In genomic region chr2:218023636-218024035, GRCh38 we compare ENCODE assay signal across 24 cellular contexts. TPM values are rescaled to one million over a fixed set of nuclear protein-coding genes. Genes with fewer than 3 reads are reported as not detected.
DNase-seq lines count a peak whose midpoint lies in the region; ATAC-seq and TF ChIP-seq lines count a peak whose summit lies in the region.
"Had no signal": no experiment of that assay in that cellular context is flagged by ENCODE, and none has a peak within 500 bp of the region (broad histone marks: within the 10 kb centered on the region; RNA-seq: fewer than 3 reads in every experiment).

No MANE protein-coding gene starts in this region.

- no peak overlapping the region for H3K18ac ChIP-seq in H9 (ENCODE audit: insufficient read length, low read depth, low read length)

- no peak overlapping the region for H2BK15ac ChIP-seq in H9 (ENCODE audit: low read depth, low read length)

- H3K27me3 Mint-ChIP-seq in H9 (ENCODE audit: low read depth): peaks cover 8% of the 10 kb centered on the region
- H3K27me3 Mint-ChIP-seq: activated B cell treated with CpG ODN at 0.5 μM for 24 hours; activated CD4-positive, alpha-beta memory T cell treated with anti-CD3 and anti-CD28 coated beads for 36 hours; central memory CD8-positive, alpha-beta T cell had no signal

- no peak overlapping the region; a peak in 1 of 5 replicates for H3K4me3 Mint-ChIP-seq in H9
- H3K4me3 Mint-ChIP-seq: activated B cell treated with CpG ODN at 0.5 μM for 24 hours; activated CD4-positive, alpha-beta memory T cell treated with anti-CD3 and anti-CD28 coated beads for 36 hours; central memory CD8-positive, alpha-beta T cell had no signal

- H3K4me2 ChIP-seq in H9 (ENCODE audit: insufficient read depth, insufficient read length, low read length): no peak overlapping the region
- H3K4me2 ChIP-seq: KMS-11 had no signal

- no peak overlapping the region for H2BK20ac ChIP-seq in H9 (ENCODE audit: low read depth, low read length, poor library complexity, severe bottlenecking)

- no peak overlapping the region for H3K14ac ChIP-seq in H9 (ENCODE audit: insufficient read depth, low read length)

- peak; percentile 11 for DNase-seq in H9
- DNase-seq in body of pancreas: peak in 3 of 4 donors; percentile 0 to 5 (median 3)
- DNase-seq in islet precursor cell: peak; percentile 51
- DNase-seq in spleen: peak; percentile 35
- no peak for DNase-seq in AG20443 (ENCODE audit: low spot score)
- DNase-seq in esophagus squamous epithelium (lab: John Stamatoyannopoulos, UW): no peak
- no peak for DNase-seq in NCI-H2081 (lab: John Stamatoyannopoulos, UW)
- DNase-seq: activated CD4-positive, alpha-beta memory T cell treated with anti-CD3 and anti-CD28 coated beads for 36 hours; activated naive CD4-positive, alpha-beta T cell; activated T-cell treated with anti-CD3 and anti-CD28 coated beads for 4 hours; amygdala; foreskin fibroblast; NCI-H1694; NCI-H2171 treated with DMSO at 0.1 percent for 48 hours; NCI-H524 treated with DMSO at 0.1 percent for 48 hours; RPMI8226; T-helper 9 cell had no signal

- WGBS in H9 (ENCODE audit: extremely low coverage, insufficient read length, low lambda C conversion rate): no CpG with 5 or more reads among the region's 3 CpGs
- WGBS in body of pancreas, 2 donors: 74 to 79% methylated on average over 3 of the region's 3 CpGs
- 80 to 98% (median 91%) methylated on average over 3 of the region's 3 CpGs for WGBS in spleen, 5 donors
- WGBS in esophagus squamous epithelium, 2 donors: 37 to 54% methylated on average over 3 of the region's 3 CpGs

- H3K4me1 ChIP-seq in H9 (ENCODE audit: insufficient read depth, low read length): peaks cover 3% of the 10 kb centered on the region; the same call in 1 of the 2 replicates
- H3K4me1 ChIP-seq in body of pancreas: peaks cover 33% of the 10 kb centered on the region
- H3K4me1 ChIP-seq in spleen: peaks cover 0 to 7% (median 0%) of the 10 kb centered on the region in 6 donors
- H3K4me1 ChIP-seq in esophagus squamous epithelium: peaks cover 19 to 64% (median 27%) of the 10 kb centered on the region in 3 donors

- no peaks in the 10 kb centered on the region for H3K79me1 ChIP-seq in H9 (ENCODE audit: insufficient read depth, low read depth, low read length, poor library complexity, severe bottlenecking)

- H3K9me3 ChIP-seq in H9 (ENCODE audit: control insufficient read depth, low read depth, low read length): no peaks in the 10 kb centered on the region
- H3K9me3 ChIP-seq in body of pancreas: no peaks in the 10 kb centered on the region
- H3K9me3 ChIP-seq in spleen: no peaks in the 10 kb centered on the region
- H3K9me3 ChIP-seq in esophagus squamous epithelium: no peaks in the 10 kb centered on the region
- H3K9me3 ChIP-seq: vagina had no signal

- no peak overlapping the region for H4K91ac ChIP-seq in H9 (ENCODE audit: insufficient read length, low read depth, low read length)

- H3K36me3 ChIP-seq in body of pancreas (replicated peaks in 1 of 2; ENCODE audit: insufficient read depth in 1 of 2, low read depth in 2 of 2) (no peaks in the 10 kb centered on the region), spleen (no peaks in the 10 kb centered on the region), esophagus squamous epithelium (no peaks in the 10 kb centered on the region)
- H3K36me3 ChIP-seq: vagina had no signal

- H3K4ac ChIP-seq in H9 (ENCODE audit: low read depth, low read length): no peak overlapping the region

- intact Hi-C loops in body of pancreas (cut with DNase I): no loop called here
- intact Hi-C loops in spleen (cut with DNase I; ENCODE audit: low total_unique reads): no loop called here
- intact Hi-C loops in esophagus squamous epithelium (cut with DNase I): no loop called here

- H3T11ph ChIP-seq in H9 (ENCODE audit: low read length): no peak overlapping the region

- no peak overlapping the region for H4K8ac ChIP-seq in H9 (replicated peaks; ENCODE audit: insufficient read length, low read depth, low read length)

- no peaks in the 10 kb centered on the region for H3K36me3 Mint-ChIP-seq in H9 (ENCODE audit: insufficient read depth in 1 of 3, low read depth in 3 of 3)
- H3K36me3 Mint-ChIP-seq: activated CD4-positive, alpha-beta memory T cell treated with anti-CD3 and anti-CD28 coated beads for 36 hours had no signal

- H3K23me2 ChIP-seq in H9 (ENCODE audit: insufficient read length, low read depth, low read length, poor library complexity, severe bottlenecking): no peaks in the 10 kb centered on the region

- no peak overlapping the region for H2BK5ac ChIP-seq in H9 (ENCODE audit: insufficient read length, low read length)

- no peak for ATAC-seq in body of pancreas

- no peak overlapping the region for H4K5ac ChIP-seq in H9 (ENCODE audit: insufficient read length, low read depth, low read length)

- TF ChIP-seq CTCF in H9 (conservative IDR thresholded peaks at IDR 0.05) (no peak), body of pancreas (IDR thresholded peaks at IDR 0.05) (no peak), spleen (IDR thresholded peaks at IDR 0.05 in 8 of 11, conservative IDR thresholded peaks at IDR 0.05 in 3 of 11) (no peak), esophagus squamous epithelium (IDR thresholded peaks at IDR 0.05) (no peak)

- no peak overlapping the region for H2AK5ac ChIP-seq in H9 (ENCODE audit: insufficient read length, low read length)

- H3K27ac ChIP-seq in H9 (ENCODE audit: insufficient read length, low read depth, low read length) (no peak overlapping the region), body of pancreas (no peak overlapping the region), spleen (no peak overlapping the region), esophagus squamous epithelium (no peak overlapping the region)
- H3K27ac ChIP-seq: KMS-11, vagina had no signal

- no peak overlapping the region for H3K56ac ChIP-seq in H9 (ENCODE audit: insufficient read length, low read depth, low read length)

- TF ChIP-seq POLR2A in body of pancreas (IDR thresholded peaks at IDR 0.05): no peak
- no peak for TF ChIP-seq POLR2A in spleen (IDR thresholded peaks at IDR 0.05)
- TF ChIP-seq POLR2A in esophagus squamous epithelium (IDR thresholded peaks at IDR 0.05): no peak

- no peaks in the 10 kb centered on the region for H3K27me3 ChIP-seq in H9 (ENCODE audit: insufficient read depth, low read length)
- no peaks in the 10 kb centered on the region for H3K27me3 ChIP-seq in body of pancreas
- H3K27me3 ChIP-seq in spleen (replicated peaks in 1 of 7): no peaks in the 10 kb centered on the region
- no peaks in the 10 kb centered on the region for H3K27me3 ChIP-seq in esophagus squamous epithelium
- H3K27me3 ChIP-seq: vagina had no signal

- no peaks in the 10 kb centered on the region for H4K20me1 ChIP-seq in H9 (ENCODE audit: control insufficient read depth, insufficient read depth, insufficient read length)

- no peak overlapping the region for H3K4me3 ChIP-seq in body of pancreas
- no peak overlapping the region for H3K4me3 ChIP-seq in spleen
- no peak overlapping the region for H3K4me3 ChIP-seq in esophagus squamous epithelium
- H3K4me3 ChIP-seq: vagina had no signal

- peaks cover 23 to 45% of the 10 kb centered on the region in 2 experiments for H3K4me1 Mint-ChIP-seq in H9
- H3K4me1 Mint-ChIP-seq: central memory CD8-positive, alpha-beta T cell had no signal

- no peak overlapping the region for H2AFZ ChIP-seq in H9 (ENCODE audit: low read length)

- no peak overlapping the region for H2BK120ac ChIP-seq in H9 (ENCODE audit: low read depth, low read length, poor library complexity, severe bottlenecking)

- H3K23ac ChIP-seq in H9 (ENCODE audit: insufficient read length, low read depth, low read length): no peak overlapping the region

- H2BK12ac ChIP-seq in H9 (ENCODE audit: insufficient read length, low read depth, low read length): no peak overlapping the region

- no peaks in the 10 kb centered on the region for H3K9me3 Mint-ChIP-seq in H9
- H3K9me3 Mint-ChIP-seq: activated B cell treated with CpG ODN at 0.5 μM for 24 hours; activated CD4-positive, alpha-beta memory T cell treated with anti-CD3 and anti-CD28 coated beads for 36 hours; central memory CD8-positive, alpha-beta T cell had no signal

- no peaks in the 10 kb centered on the region for H3K79me2 ChIP-seq in H9 (ENCODE audit: insufficient read depth, low read length)

- H3K27ac Mint-ChIP-seq in H9: no peak overlapping the region
- H3K27ac Mint-ChIP-seq: activated B cell treated with CpG ODN at 0.5 μM for 24 hours; activated CD4-positive, alpha-beta memory T cell treated with anti-CD3 and anti-CD28 coated beads for 36 hours had no signal

- no peak overlapping the region for H3K9ac ChIP-seq in H9 (ENCODE audit: extremely low read depth, insufficient read length, low read length)
- H3K9ac ChIP-seq: KMS-11 had no signal

RNA-seq across cellular contexts. Expression of gene TNS1, which starts 20.8 kb away (rescaled TPM):
- 3.2 and 3.4 TPM in 2 replicates for total RNA-seq in H9 (2021)
- total RNA-seq in body of pancreas: 100 to 1,000 TPM; 168 to 174 TPM
- 100 to 1,000 TPM; 170 to 580 (median 273) TPM for total RNA-seq in spleen
- 10 to 100 TPM in 1 of 3 donors, 1 to 10 TPM in 2; 6.9 to 48.7 (median 8.6) TPM for polyA plus RNA-seq in spleen
- total RNA-seq in esophagus squamous epithelium: 100 to 1,000 TPM in 1 of 4 donors, 10 to 100 TPM in 3; 34.7 to 201 (median 59.2) TPM

RNA-seq across cellular contexts. Expression of gene RUFY4, which starts 45.4 kb away (rescaled TPM):
- 0.44 and 0.66 TPM in 2 replicates for total RNA-seq in H9 (2021)
- total RNA-seq in body of pancreas: not detected
- total RNA-seq in spleen: 1 to 10 TPM; 2.0 to 4.5 (median 2.6) TPM
- polyA plus RNA-seq in spleen: 1 to 10 TPM in 2 of 3 donors, under 1 TPM in 1; 0.32 to 3.7 (median 2.7) TPM
- not detected for total RNA-seq in esophagus squamous epithelium
- total RNA-seq: epithelial cell of proximal tubule, HT1080, right cardiac atrium, vagina had no signal
- polyA plus RNA-seq: right cardiac atrium had no signal

Comparison
In these comparisons a context has a peak if more than half of its experiments do, and no peak if none do; other contexts are left out.
1. DNase-seq: peak in H9 (single experiment), body of pancreas (3 of 4), islet precursor cell (single experiment) and spleen (single experiment); none in AG20443 (single experiment), esophagus squamous epithelium (single experiment) and NCI-H2081 (0 of 2).